19 cellular contexts compared by ENCODE assay signal in genomic region chr12:64028541-64028940, GRCh38.
DNase-seq lines count a peak whose midpoint lies in the region; ATAC-seq and TF ChIP-seq lines count a peak whose summit lies in the region.
"Had no signal": no experiment of that assay in that cellular context is flagged by ENCODE, and none has a peak within 500 bp of the region (broad histone marks: within the 10 kb centered on the region; RNA-seq: fewer than 3 reads in every experiment).

No MANE protein-coding gene starts in this region.

- no peak overlapping the region for H3K4me3 Mint-ChIP-seq in activated CD4-positive, alpha-beta T cell treated with anti-CD3 and anti-CD28 coated beads, Interleukin-2, amount 10 ng/mL, durations not matched to agents 24 days and 14 days
- no peak overlapping the region for H3K4me3 Mint-ChIP-seq in nephron progenitor cell
- H3K4me3 Mint-ChIP-seq: CD4-positive, alpha-beta T cell had no signal

- H3K4me1 Mint-ChIP-seq in activated CD4-positive, alpha-beta T cell treated with anti-CD3 and anti-CD28 coated beads, Interleukin-2, amount 10 ng/mL, durations not matched to agents 24 days and 14 days, result no peaks in the 10 kb centered on the region
- peaks cover 9% of the 10 kb centered on the region for H3K4me1 Mint-ChIP-seq in nephron progenitor cell

- H3K27me3 Mint-ChIP-seq in activated CD4-positive, alpha-beta T cell treated with anti-CD3 and anti-CD28 coated beads, Interleukin-2, amount 10 ng/mL, durations not matched to agents 24 days and 14 days, result peaks cover 2% of the 10 kb centered on the region
- no peaks in the 10 kb centered on the region for H3K27me3 Mint-ChIP-seq in nephron progenitor cell (ENCODE audit: low read depth, poor library complexity)
- H3K27me3 Mint-ChIP-seq: CD4-positive, alpha-beta T cell had no signal

- no peaks in the 10 kb centered on the region for H3K9me3 ChIP-seq in ascending aorta
- H3K9me3 ChIP-seq in heart left ventricle, result peaks cover 0 to 11% (median 0%) of the 10 kb centered on the region in 12 donors

- 49 to 88% (median 63%) methylated on average over 5 of the region's 5 CpGs for WGBS in heart left ventricle, 4 donors

- peak; percentile 34 for DNase-seq in activated CD4-positive, alpha-beta T cell treated with anti-CD3 and anti-CD28 coated beads, Interleukin-2, amount 10 ng/mL, durations not matched to agents 24 days and 14 days
- DNase-seq in activated CD4-positive, alpha-beta T cell treated with anti-CD3 and anti-CD28 coated beads for 4 hours, result no peak
- peak; percentile 41 for DNase-seq in choroid plexus epithelial cell (ENCODE audit: low read depth)
- no peak for DNase-seq in nephron progenitor cell
- no peak for DNase-seq in ascending aorta (ENCODE audit: low spot score in 2 of 2)
- DNase-seq in heart left ventricle, result no peak
- DNase-seq: 8988T; CD4-positive, alpha-beta T cell; DMS153; H7; NCI-H1417; NCI-H187; NCI-H524; PC-3; SIG-M5 had no signal

- H3K36me3 Mint-ChIP-seq in activated CD4-positive, alpha-beta T cell treated with anti-CD3 and anti-CD28 coated beads, Interleukin-2, amount 10 ng/mL, durations not matched to agents 24 days and 14 days (ENCODE audit: low read depth), result no peaks in the 10 kb centered on the region
- peaks cover 5% of the 10 kb centered on the region for H3K36me3 Mint-ChIP-seq in nephron progenitor cell (ENCODE audit: low read depth)

- H3K36me3 ChIP-seq in ascending aorta (no peaks in the 10 kb centered on the region), heart left ventricle (no peaks in the 10 kb centered on the region)

- H3K4me3 ChIP-seq in choroid plexus epithelial cell (ENCODE audit: low read depth, low read length) (no peak overlapping the region), ascending aorta (no peak overlapping the region), heart left ventricle (no peak overlapping the region)

- TF ChIP-seq CTCF in choroid plexus epithelial cell (conservative IDR thresholded peaks at IDR 0.05; ENCODE audit: low read depth, low read length) (no peak), nephron progenitor cell (IDR thresholded peaks at IDR 0.05) (no peak), ascending aorta (IDR thresholded peaks at IDR 0.05) (no peak), heart left ventricle (IDR thresholded peaks at IDR 0.05) (no peak)

- no peak for TF ChIP-seq POLR2A in heart left ventricle (IDR thresholded peaks at IDR 0.05)

- H3K27me3 ChIP-seq in ascending aorta, result no peaks in the 10 kb centered on the region
- no peaks in the 10 kb centered on the region for H3K27me3 ChIP-seq in heart left ventricle

- H3K4me1 ChIP-seq in ascending aorta (no peaks in the 10 kb centered on the region), heart left ventricle (no peaks in the 10 kb centered on the region)

- H3K27ac Mint-ChIP-seq in activated CD4-positive, alpha-beta T cell treated with anti-CD3 and anti-CD28 coated beads, Interleukin-2, amount 10 ng/mL, durations not matched to agents 24 days and 14 days, result no peak overlapping the region
- peak overlapping the region; percentile 50 for H3K27ac Mint-ChIP-seq in nephron progenitor cell
- H3K27ac Mint-ChIP-seq: CD4-positive, alpha-beta T cell had no signal

- intact Hi-C loops in activated CD4-positive, alpha-beta T cell treated with anti-CD3 and anti-CD28 coated beads, Interleukin-2, amount 10 ng/mL, durations not matched to agents 24 days and 14 days (cut with micrococcal nuclease), result no loop called here
- intact Hi-C loops in ascending aorta (cut with DNase I) (no loop called here), heart left ventricle (cut with DNase I) (no loop called here)

- ATAC-seq in GM21367 (IDR thresholded peaks at IDR 0.05; ENCODE audit: unreplicated experiment), result no peak
- no peak for ATAC-seq in heart left ventricle
- ATAC-seq in activated CD4-positive, CD25-positive, alpha-beta regulatory T cell treated with anti-CD3 and anti-CD28 coated beads, Interleukin-2, amount 50 U/mL, for 24 hours, result no peak
- ATAC-seq: PC-3 had no signal

- H3K9me3 Mint-ChIP-seq in activated CD4-positive, alpha-beta T cell treated with anti-CD3 and anti-CD28 coated beads, Interleukin-2, amount 10 ng/mL, durations not matched to agents 24 days and 14 days, result no peaks in the 10 kb centered on the region
- H3K9me3 Mint-ChIP-seq in nephron progenitor cell, result peaks cover 12% of the 10 kb centered on the region
- H3K9me3 Mint-ChIP-seq: CD4-positive, alpha-beta T cell had no signal

- H3K27ac ChIP-seq in ascending aorta, result no peak overlapping the region
- no peak overlapping the region for H3K27ac ChIP-seq in heart left ventricle
- H3K27ac ChIP-seq: KMS-11, RWPE1 had no signal

Comparison
In these comparisons a context has a peak if more than half of its experiments do, and no peak if none do; other contexts are left out.
1. DNase-seq: peak in activated CD4-positive, alpha-beta T cell treated with anti-CD3 and anti-CD28 coated beads, Interleukin-2, amount 10 ng/mL, durations not matched to agents 24 days and 14 days (single experiment) and choroid plexus epithelial cell (single experiment); none in activated CD4-positive, alpha-beta T cell treated with anti-CD3 and anti-CD28 coated beads for 4 hours (0 of 2), nephron progenitor cell (single experiment), ascending aorta (0 of 2) and heart left ventricle (0 of 5).